In the genomic region with DNA sequence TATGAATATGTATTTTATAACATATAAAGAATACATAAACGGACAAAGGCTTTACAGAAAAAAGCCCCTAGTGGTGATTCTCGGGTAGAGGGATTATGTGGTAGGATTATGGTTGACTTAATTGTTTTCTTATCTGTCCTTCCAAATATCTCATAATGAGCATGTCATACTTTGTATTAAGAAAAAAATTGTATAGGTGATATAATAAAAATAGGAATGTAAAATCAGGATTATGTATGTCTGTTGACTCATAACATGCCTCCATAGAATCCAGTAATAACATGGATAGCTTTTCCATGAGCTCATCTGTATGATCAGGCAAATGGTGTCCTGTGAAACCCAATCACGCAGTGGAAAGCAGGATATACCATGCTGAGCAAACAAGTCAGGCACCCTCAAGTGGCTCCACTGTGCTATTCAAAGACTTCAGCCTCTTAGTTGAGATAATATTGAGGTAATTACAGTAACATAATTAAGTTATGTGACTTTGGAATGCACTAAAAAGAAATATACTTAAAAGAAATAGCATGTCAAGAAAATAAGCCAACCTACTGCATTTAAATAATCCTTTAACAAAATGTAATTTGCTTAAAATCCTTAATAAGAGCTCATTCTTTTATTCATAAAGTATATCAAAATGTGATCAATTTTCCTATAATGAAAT, we compare ENCODE assay signal across 9 cellular contexts. TPM values are rescaled to one million over a fixed set of nuclear protein-coding genes. Genes with fewer than 3 reads are reported as not detected.
DNase-seq lines count a peak whose midpoint lies in the region; ATAC-seq and TF ChIP-seq lines count a peak whose summit lies in the region.
"Had no signal": no experiment of that assay in that cellular context is flagged by ENCODE, and none has a peak within 500 bp of the region (broad histone marks: within the 10 kb centered on the region; RNA-seq: fewer than 3 reads in every experiment).

No MANE protein-coding gene starts in this region.

- H3K4me2 ChIP-seq in SK-N-SH, result no peak overlapping the region

- no peaks in the 10 kb centered on the region for H3K36me3 Mint-ChIP-seq in CD4-positive, alpha-beta T cell (ENCODE audit: low read depth)

- H3F3A ChIP-seq in SK-N-SH (replicated peaks; ENCODE audit: insufficient read depth), result no peaks in the 10 kb centered on the region

- peaks cover 18% of the 10 kb centered on the region for H3K27me3 Mint-ChIP-seq in CD4-positive, alpha-beta T cell

- peaks cover 0 to 3% of the 10 kb centered on the region in 2 experiments; a peak in 3 of 4 replicates for H3K4me1 ChIP-seq in SK-N-SH (ENCODE audit: control insufficient read depth in 1 of 2, insufficient read depth in 2 of 2, low read depth in 1 of 2, low read length in 1 of 2)

- intact Hi-C loops in CD4-positive, alpha-beta T cell (cut with DNase I, micrococcal nuclease), result loop anchor here (5.0 to 10.0 kb wide), 2 partner anchors 40 to 413 kb away; a partner anchor contains a TSS

- H3K36me3 ChIP-seq in SK-N-SH (replicated peaks in 1 of 2; ENCODE audit: control insufficient read depth in 1 of 2, insufficient read depth in 2 of 2, low read length in 1 of 2), result no peaks in the 10 kb centered on the region

- H3K9me3 ChIP-seq in CD4-positive, alpha-beta T cell (ENCODE audit: control insufficient read depth, low read length), result no peaks in the 10 kb centered on the region
- no peaks in the 10 kb centered on the region for H3K9me3 ChIP-seq in SK-N-SH

- H4K20me1 ChIP-seq in SK-N-SH (ENCODE audit: insufficient read depth), result no peaks in the 10 kb centered on the region

- TF ChIP-seq CTCF in CD4-positive, alpha-beta T cell (IDR thresholded peaks at IDR 0.05), result peak; percentile 60
- TF ChIP-seq CTCF in SK-N-SH (IDR thresholded peaks at IDR 0.05) (peak; percentile 43), GM13976 (IDR thresholded peaks at IDR 0.05; ENCODE audit: borderline replicate concordance, control extremely low read depth, extremely low read depth, insufficient read depth, missing control alignments) (no peak)

- H3K79me2 ChIP-seq in SK-N-SH (ENCODE audit: insufficient read depth), result no peaks in the 10 kb centered on the region

- no peaks in the 10 kb centered on the region for H3K4me1 Mint-ChIP-seq in CD4-positive, alpha-beta T cell (ENCODE audit: low read depth)

- DNase-seq in CD4-positive, alpha-beta T cell, result no peak
- DNase-seq in HS-27A (ENCODE audit: low read depth) (peak; percentile 72), SK-N-SH (no peak), kidney tubule cell (ENCODE audit: low spot score) (peak; percentile 35), GM13976 (ENCODE audit: low spot score) (no peak), NCI-H2227 treated with DMSO at 0.1 percent for 48 hours (lab: John Stamatoyannopoulos, UW) (no peak)
- no peak for DNase-seq in stimulated activated naive CD8-positive, alpha-beta T cell treated with anti-CD3 and anti-CD28 coated beads, Interleukin-15, Interleukin-2, amounts not matched to agents 100 U/mL and 50 U/mL, for 24 hours
- DNase-seq: NCI-H187 treated with DMSO at 0.1 percent for 48 hours had no signal

- H3K4me3 Mint-ChIP-seq in CD4-positive, alpha-beta T cell, result no peak overlapping the region

- H3K27ac Mint-ChIP-seq in CD4-positive, alpha-beta T cell, result no peak overlapping the region

- CTCF ChIA-PET in CD4-positive, alpha-beta T cell (lab: Charles Lee), result interaction anchor here (0.6 to 1.4 kb wide), 7 partner anchors 10 to 140 kb away, joined by 3 to 5 read pairs (median 3); no protein-coding TSS in a partner anchor
- CTCF ChIA-PET in SK-N-SH (lab: Yijun Ruan, JAX), result interaction anchor here (0.6 to 1.0 kb wide), 8 partner anchors 10 to 345 kb away, joined by 3 to 4 read pairs (median 3); no protein-coding TSS in a partner anchor

- no peak overlapping the region for H2AFZ ChIP-seq in SK-N-SH (ENCODE audit: low read depth)

- no peak for TF ChIP-seq RAD21 in SK-N-SH (IDR thresholded peaks at IDR 0.05; ENCODE audit: low read length)

- in situ Hi-C loops in GM13976 (cut with MboI; ENCODE audit: low sequenced_read_pairs, unreplicated experiment), result no loop called here

- TF ChIP-seq EP300 in SK-N-SH (IDR thresholded peaks at IDR 0.05; ENCODE audit: borderline replicate concordance in 1 of 2, low read depth in 1 of 2, low read length in 1 of 2), result no peak

- ATAC-seq in CD4-positive, alpha-beta T cell (ENCODE audit: poor library complexity), result no peak
- ATAC-seq in GM18868 (IDR thresholded peaks at IDR 0.05; ENCODE audit: unreplicated experiment), result no peak
- no peak for ATAC-seq in stimulated activated naive CD8-positive, alpha-beta T cell treated with anti-CD3 and anti-CD28 coated beads, Interleukin-15, Interleukin-2, amounts not matched to agents 100 U/mL and 50 U/mL, for 24 hours

- H3K9ac ChIP-seq in SK-N-SH, result no peak overlapping the region

- no peaks in the 10 kb centered on the region for H3K9me3 Mint-ChIP-seq in CD4-positive, alpha-beta T cell

- H3K27me3 ChIP-seq in CD4-positive, alpha-beta T cell (ENCODE audit: control insufficient read depth, insufficient read depth, low read length), result peaks cover 7% of the 10 kb centered on the region
- no peaks in the 10 kb centered on the region; the same call in 1 of the 2 replicates for H3K27me3 ChIP-seq in SK-N-SH (ENCODE audit: insufficient read depth)

- H3K27ac ChIP-seq in CD4-positive, alpha-beta T cell (ENCODE audit: low read depth, low read length), result no peak overlapping the region
- no peak overlapping the region; a peak in 1 of 4 replicates for H3K27ac ChIP-seq in SK-N-SH (ENCODE audit: low read depth in 2 of 2, low read length in 1 of 2)

- no peak overlapping the region for H3K4me3 ChIP-seq in SK-N-SH (ENCODE audit: low read depth in 2 of 2, low read length in 1 of 2)

- WGBS in SK-N-SH (ENCODE audit: low lambda C conversion rate), result 55% methylated on average over 3 of the region's 3 CpGs

- no peaks in the 10 kb centered on the region for H3K9me2 ChIP-seq in SK-N-SH

- POLR2A ChIA-PET in CD4-positive, alpha-beta T cell (lab: Charles Lee), result interaction anchor here (1.2 kb wide), 1 partner anchor 126 kb away, joined by 4 read pairs; no protein-coding TSS in a partner anchor
- POLR2A ChIA-PET in SK-N-SH (lab: Yijun Ruan, JAX), result no interaction called here

TF ChIP-seq in SK-N-SH, 30 proteins besides CTCF, POLR2A, EP300 and RAD21:
- TF ChIP-seq JUND (IDR thresholded peaks at IDR 0.05), result 0 out of 2 replicates have a peak, but pooled peaks have one; percentile 12
- TF ChIP-seq FOSL2 (IDR thresholded peaks at IDR 0.05; ENCODE audit: borderline replicate concordance, low read depth), result 0 out of 2 replicates have a peak, but pooled peaks have one; percentile 7
- TF ChIP-seq, protein P1, sequence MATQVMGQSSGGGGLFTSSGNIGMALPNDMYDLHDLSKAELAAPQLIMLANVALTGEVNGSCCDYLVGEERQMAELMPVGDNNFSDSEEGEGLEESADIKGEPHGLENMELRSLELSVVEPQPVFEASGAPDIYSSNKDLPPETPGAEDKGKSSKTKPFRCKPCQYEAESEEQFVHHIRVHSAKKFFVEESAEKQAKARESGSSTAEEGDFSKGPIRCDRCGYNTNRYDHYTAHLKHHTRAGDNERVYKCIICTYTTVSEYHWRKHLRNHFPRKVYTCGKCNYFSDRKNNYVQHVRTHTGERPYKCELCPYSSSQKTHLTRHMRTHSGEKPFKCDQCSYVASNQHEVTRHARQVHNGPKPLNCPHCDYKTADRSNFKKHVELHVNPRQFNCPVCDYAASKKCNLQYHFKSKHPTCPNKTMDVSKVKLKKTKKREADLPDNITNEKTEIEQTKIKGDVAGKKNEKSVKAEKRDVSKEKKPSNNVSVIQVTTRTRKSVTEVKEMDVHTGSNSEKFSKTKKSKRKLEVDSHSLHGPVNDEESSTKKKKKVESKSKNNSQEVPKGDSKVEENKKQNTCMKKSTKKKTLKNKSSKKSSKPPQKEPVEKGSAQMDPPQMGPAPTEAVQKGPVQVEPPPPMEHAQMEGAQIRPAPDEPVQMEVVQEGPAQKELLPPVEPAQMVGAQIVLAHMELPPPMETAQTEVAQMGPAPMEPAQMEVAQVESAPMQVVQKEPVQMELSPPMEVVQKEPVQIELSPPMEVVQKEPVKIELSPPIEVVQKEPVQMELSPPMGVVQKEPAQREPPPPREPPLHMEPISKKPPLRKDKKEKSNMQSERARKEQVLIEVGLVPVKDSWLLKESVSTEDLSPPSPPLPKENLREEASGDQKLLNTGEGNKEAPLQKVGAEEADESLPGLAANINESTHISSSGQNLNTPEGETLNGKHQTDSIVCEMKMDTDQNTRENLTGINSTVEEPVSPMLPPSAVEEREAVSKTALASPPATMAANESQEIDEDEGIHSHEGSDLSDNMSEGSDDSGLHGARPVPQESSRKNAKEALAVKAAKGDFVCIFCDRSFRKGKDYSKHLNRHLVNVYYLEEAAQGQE (IDR thresholded peaks at IDR 0.05; ENCODE audit: low read depth, low read length), result no peak

RNA-seq across cellular contexts. Expression of a gene that starts 39.6 kb away (rescaled TPM):
- 10 to 100 TPM; 55.8 to 59.1 TPM for total RNA-seq in CD4-positive, alpha-beta T cell
- 20.9 and 27.4 TPM in 2 replicates for polyA plus RNA-seq in SK-N-SH (2012; rRNA removed)
- 38.1 and 58.8 TPM in 2 replicates for polyA plus RNA-seq in SK-N-SH (2012; cell fraction: cytosol; rRNA removed)
- 6.0 and 10.8 TPM in 2 replicates for polyA plus RNA-seq in SK-N-SH (2012; cell fraction: nucleus; rRNA removed)

RNA-seq across cellular contexts. Expression of a gene that starts 50.1 kb away (rescaled TPM):
- 10 to 100 TPM; 51.1 to 53.1 TPM for total RNA-seq in CD4-positive, alpha-beta T cell
- 48.0 and 60.8 TPM in 2 replicates for polyA plus RNA-seq in SK-N-SH (2012; rRNA removed)
- polyA plus RNA-seq in SK-N-SH (2012; cell fraction: cytosol; rRNA removed), result 80.3 and 119 TPM in 2 replicates
- polyA plus RNA-seq in SK-N-SH (2012; cell fraction: nucleus; rRNA removed), result 15.0 and 17.5 TPM in 2 replicates

Comparison
In these comparisons a context has a peak if more than half of its experiments do, and no peak if none do; other contexts are left out.
1. DNase-seq: peak in HS-27A (single experiment) and kidney tubule cell (single experiment); none in CD4-positive, alpha-beta T cell (0 of 10), SK-N-SH (single experiment), GM13976 (single experiment), NCI-H2227 treated with DMSO at 0.1 percent for 48 hours (single experiment) and stimulated activated naive CD8-positive, alpha-beta T cell treated with anti-CD3 and anti-CD28 coated beads, Interleukin-15, Interleukin-2, amounts not matched to agents 100 U/mL and 50 U/mL, for 24 hours (single experiment).